1 cellular context compared by ENCODE assay signal in genomic region chr19:1715540-1715939, GRCh38.
TF ChIP-seq lines count a peak whose summit lies in the region.

No MANE protein-coding gene starts in this region.

TF ChIP-seq in GM23338, 12 proteins besides CTCF, POLR2A, EP300 and RAD21 (continued from another document):
- TF ChIP-seq STAT1 (IDR thresholded peaks at IDR 0.05; ENCODE audit: unreplicated experiment) (no peak), ETS1 (IDR thresholded peaks at IDR 0.05) (no peak), EZH2phosphoT487 (IDR thresholded peaks at IDR 0.05; ENCODE audit: unreplicated experiment) (no peak), JUNB (IDR thresholded peaks at IDR 0.05; ENCODE audit: unreplicated experiment) (no peak), POLR2AphosphoS5 (IDR thresholded peaks at IDR 0.05; ENCODE audit: low read depth) (no peak), ZNF331 (CRISPR knock-in tag; IDR thresholded peaks at IDR 0.05; ENCODE audit: low read depth) (no peak)
